ENCODE assay signal across 17 cellular contexts in genomic region chr16:2253293-2253692, GRCh38. TPM values are rescaled to one million over a fixed set of nuclear protein-coding genes. Genes with fewer than 3 reads are reported as not detected.
DNase-seq lines count a peak whose midpoint lies in the region; ATAC-seq and TF ChIP-seq lines count a peak whose summit lies in the region.
"Had no signal": no experiment of that assay in that cellular context is flagged by ENCODE, and none has a peak within 500 bp of the region (broad histone marks: within the 10 kb centered on the region; RNA-seq: fewer than 3 reads in every experiment).

No MANE protein-coding gene starts in this region.

- no peaks in the 10 kb centered on the region for H3K9me3 Mint-ChIP-seq in activated CD4-positive, alpha-beta memory T cell treated with anti-CD3 and anti-CD28 coated beads for 36 hours
- H3K9me3 Mint-ChIP-seq in activated CD4-positive, alpha-beta memory T cell treated with anti-CD3 and anti-CD28 coated beads, Interleukin-2, amount 10 ng/mL, durations not matched to agents 7 days and 5 days = no peaks in the 10 kb centered on the region
- no peaks in the 10 kb centered on the region for H3K9me3 Mint-ChIP-seq in effector memory CD8-positive, alpha-beta T cell
- H3K9me3 Mint-ChIP-seq in progenitor cell of endocrine pancreas (ENCODE audit: low read depth) = no peaks in the 10 kb centered on the region

- no peak overlapping the region for H3K4ac ChIP-seq in trophoblast cell (ENCODE audit: low read depth, low read length)

- H3K4me3 ChIP-seq in OCI-LY7 (ENCODE audit: low read depth, low read length, poor library complexity, severe bottlenecking) (no peak overlapping the region), trophoblast cell (ENCODE audit: low read depth, low read length) (no peak overlapping the region)
- H3K4me3 ChIP-seq: left ventricle myocardium inferior, right lobe of liver, vagina had no signal

- peaks cover 81% of the 10 kb centered on the region for H3K36me3 ChIP-seq in OCI-LY7 (ENCODE audit: insufficient read depth, low read length)
- peaks cover 57 to 58% of the 10 kb centered on the region in 2 experiments for H3K36me3 ChIP-seq in trophoblast cell (ENCODE audit: control insufficient read depth in 1 of 2, insufficient read depth in 2 of 2, low read length in 2 of 2)

- no peak overlapping the region for H2BK5ac ChIP-seq in trophoblast cell (ENCODE audit: low read depth, low read length, poor library complexity)

- no peak overlapping the region for H3K23ac ChIP-seq in trophoblast cell (ENCODE audit: low read length)

- no peak overlapping the region for H4K91ac ChIP-seq in trophoblast cell (ENCODE audit: low read depth, low read length)

- H2AFZ ChIP-seq in OCI-LY7 (ENCODE audit: low read length) (no peak overlapping the region), trophoblast cell (ENCODE audit: insufficient read depth, low read length, poor library complexity) (no peak overlapping the region)

- H4K12ac ChIP-seq in trophoblast cell (ENCODE audit: low read depth, low read length) = no peak overlapping the region

- H3K4me1 Mint-ChIP-seq in activated CD4-positive, alpha-beta memory T cell treated with anti-CD3 and anti-CD28 coated beads for 36 hours (ENCODE audit: low read depth) = peaks cover 10% of the 10 kb centered on the region
- H3K4me1 Mint-ChIP-seq in activated CD4-positive, alpha-beta memory T cell treated with anti-CD3 and anti-CD28 coated beads, Interleukin-2, amount 10 ng/mL, durations not matched to agents 7 days and 5 days = peaks cover 21% of the 10 kb centered on the region
- H3K4me1 Mint-ChIP-seq in effector memory CD8-positive, alpha-beta T cell (ENCODE audit: low read depth in 2 of 2) = peaks cover 2 to 4% of the 10 kb centered on the region in 2 donors
- peaks cover 7% of the 10 kb centered on the region for H3K4me1 Mint-ChIP-seq in progenitor cell of endocrine pancreas (ENCODE audit: low read depth)

- WGBS in trophoblast cell (ENCODE audit: extremely low coverage, insufficient coverage, insufficient read length) = no CpG with 5 or more reads among the region's 11 CpGs

- H3K9me3 ChIP-seq in OCI-LY7 (ENCODE audit: low read length) (no peaks in the 10 kb centered on the region), trophoblast cell (ENCODE audit: insufficient read depth, low read depth, low read length) (peaks cover 1% of the 10 kb centered on the region)
- H3K9me3 ChIP-seq: left ventricle myocardium inferior, right lobe of liver, vagina had no signal

- H4K8ac ChIP-seq in trophoblast cell (ENCODE audit: low read depth, low read length) = no peak overlapping the region

- H4K20me1 ChIP-seq in OCI-LY7 (ENCODE audit: insufficient read depth, low read length) = 0 out of 2 replicates have a peak, but pooled peaks cover 3% of the 10 kb centered on the region

- H3K4me2 ChIP-seq in OCI-LY7 (ENCODE audit: low read length) = no peak overlapping the region
- no peak overlapping the region for H3K4me2 ChIP-seq in trophoblast cell (ENCODE audit: low read length)

- DNase-seq in activated CD4-positive, alpha-beta memory T cell treated with anti-CD3 and anti-CD28 coated beads for 36 hours = no peak
- no peak for DNase-seq in activated CD4-positive, alpha-beta memory T cell treated with anti-CD3 and anti-CD28 coated beads, Interleukin-2, amount 10 ng/mL, durations not matched to agents 7 days and 5 days
- DNase-seq in OCI-LY7 (ENCODE audit: low spot score) (no peak), progenitor cell of endocrine pancreas (ENCODE audit: low spot score, unreplicated experiment) (no peak), KBM-7 (no peak), sciatic nerve (ENCODE audit: low spot score) (no peak), trophoblast cell (no peak)
- DNase-seq in effector memory CD8-positive, alpha-beta T cell = no peak
- DNase-seq: activated CD4-positive, CD25-positive, alpha-beta regulatory T cell; activated T-cell treated with anti-CD3 and anti-CD28 coated beads, Interleukin-2, amount 50 U/mL, for 48 hours; effector CD4-positive, alpha-beta T cell; left ventricle myocardium inferior; NCI-H1048; NCI-H510A; stimulated activated CD4-positive, alpha-beta T cell treated with anti-CD3 and anti-CD28 coated beads, Interleukin-4, amount 100 ng/mL, for 24 hours had no signal

- H2BK12ac ChIP-seq in trophoblast cell (ENCODE audit: low read length) = no peak overlapping the region

- POLR2A ChIA-PET in activated CD4-positive, alpha-beta memory T cell treated with anti-CD3 and anti-CD28 coated beads for 36 hours (lab: Charles Lee) = interaction anchor here (0.8 to 2.2 kb wide), 3 partner anchors 29 to 48 kb away, joined by 3 to 6 read pairs (median 3); partner anchors contain the start of gene MLST8
- POLR2A ChIA-PET in activated CD4-positive, alpha-beta memory T cell treated with anti-CD3 and anti-CD28 coated beads, Interleukin-2, amount 10 ng/mL, durations not matched to agents 7 days and 5 days (lab: Charles Lee) = interaction anchor here (0.7 to 5.4 kb wide), 6 partner anchors 11 to 660 kb away, joined by 3 to 43 read pairs (median 10); partner anchors contain the start of genes RNPS1 and TRAF7
- POLR2A ChIA-PET in OCI-LY7 (lab: Charles Lee) = interaction anchor here (0.5 kb wide), 1 partner anchor 231 kb away, joined by 5 read pairs; no protein-coding TSS in a partner anchor

- intact Hi-C loops in activated CD4-positive, alpha-beta memory T cell treated with anti-CD3 and anti-CD28 coated beads for 36 hours (cut with micrococcal nuclease) = loop anchor here (5.0 kb wide), 1 partner anchor 46 kb away; the partner anchor contains the start of gene MLST8
- intact Hi-C loops in OCI-LY7 (cut with micrococcal nuclease; ENCODE audit: unreplicated experiment) = no loop called here
- intact Hi-C loops in sciatic nerve (cut with DNase I) = loop anchor here (1.0 kb wide), 1 partner anchor 233 kb away; no protein-coding TSS in a partner anchor

- H3K27me3 Mint-ChIP-seq in activated CD4-positive, alpha-beta memory T cell treated with anti-CD3 and anti-CD28 coated beads for 36 hours = no peaks in the 10 kb centered on the region
- H3K27me3 Mint-ChIP-seq in activated CD4-positive, alpha-beta memory T cell treated with anti-CD3 and anti-CD28 coated beads, Interleukin-2, amount 10 ng/mL, durations not matched to agents 7 days and 5 days = no peaks in the 10 kb centered on the region
- no peaks in the 10 kb centered on the region for H3K27me3 Mint-ChIP-seq in effector memory CD8-positive, alpha-beta T cell
- no peaks in the 10 kb centered on the region for H3K27me3 Mint-ChIP-seq in progenitor cell of endocrine pancreas

- H3K36me3 Mint-ChIP-seq in activated CD4-positive, alpha-beta memory T cell treated with anti-CD3 and anti-CD28 coated beads for 36 hours = peaks cover 43% of the 10 kb centered on the region
- H3K36me3 Mint-ChIP-seq in activated CD4-positive, alpha-beta memory T cell treated with anti-CD3 and anti-CD28 coated beads, Interleukin-2, amount 10 ng/mL, durations not matched to agents 7 days and 5 days (ENCODE audit: low read depth) = peaks cover 46% of the 10 kb centered on the region
- peaks cover 82% of the 10 kb centered on the region for H3K36me3 Mint-ChIP-seq in effector memory CD8-positive, alpha-beta T cell (ENCODE audit: insufficient read depth)
- peaks cover 23% of the 10 kb centered on the region for H3K36me3 Mint-ChIP-seq in progenitor cell of endocrine pancreas (ENCODE audit: insufficient read depth)

- H3K27me3 ChIP-seq in trophoblast cell (ENCODE audit: insufficient read depth, low read length) = no peaks in the 10 kb centered on the region
- H3K27me3 ChIP-seq: right lobe of liver, vagina had no signal

- peaks cover 6% of the 10 kb centered on the region for H3K79me1 ChIP-seq in trophoblast cell (ENCODE audit: low read length)

- TSS peak; percentile 63 for BruUV-seq in OCI-LY7 (replicated peaks; lab: Mats Ljungman, UMichigan)

- H3K18ac ChIP-seq in trophoblast cell (ENCODE audit: low read length) = no peak overlapping the region

- ATAC-seq in effector memory CD8-positive, alpha-beta T cell (replicated peaks) = no peak
- no peak for ATAC-seq in sciatic nerve

- peak overlapping the region; percentile 58 for H3K27ac Mint-ChIP-seq in activated CD4-positive, alpha-beta memory T cell treated with anti-CD3 and anti-CD28 coated beads for 36 hours
- no peak overlapping the region for H3K27ac Mint-ChIP-seq in activated CD4-positive, alpha-beta memory T cell treated with anti-CD3 and anti-CD28 coated beads, Interleukin-2, amount 10 ng/mL, durations not matched to agents 7 days and 5 days
- peak overlapping the region; percentile 49 to 75 for H3K27ac Mint-ChIP-seq in effector memory CD8-positive, alpha-beta T cell
- peak overlapping the region; percentile 69 for H3K27ac Mint-ChIP-seq in progenitor cell of endocrine pancreas

- H3K14ac ChIP-seq in trophoblast cell (ENCODE audit: low read length) = no peak overlapping the region

- peaks cover 17% of the 10 kb centered on the region for H3K4me1 ChIP-seq in OCI-LY7 (ENCODE audit: insufficient read depth, low read length, poor library complexity, severe bottlenecking)
- peaks cover 7 to 9% of the 10 kb centered on the region in 2 experiments for H3K4me1 ChIP-seq in trophoblast cell (ENCODE audit: control insufficient read depth in 1 of 2, insufficient read depth in 2 of 2, low read length in 2 of 2)

- no peak overlapping the region for H2AK5ac ChIP-seq in trophoblast cell (ENCODE audit: low read length)

- CTCF ChIA-PET in activated CD4-positive, alpha-beta memory T cell treated with anti-CD3 and anti-CD28 coated beads for 36 hours (lab: Charles Lee) = interaction anchor here (4.0 kb wide), 1 partner anchor 58 kb away, joined by 31 read pairs; the partner anchor contains the start of gene CASKIN1
- CTCF ChIA-PET in activated CD4-positive, alpha-beta memory T cell treated with anti-CD3 and anti-CD28 coated beads, Interleukin-2, amount 10 ng/mL, durations not matched to agents 7 days and 5 days (lab: Charles Lee) = interaction anchor here (2.7 kb wide), 1 partner anchor 58 kb away, joined by 15 read pairs; no protein-coding TSS in a partner anchor
- CTCF ChIA-PET in OCI-LY7 (lab: Charles Lee; ENCODE audit: unreplicated experiment) = no interaction called here

- H2BK120ac ChIP-seq in trophoblast cell (ENCODE audit: insufficient read depth, low read length, poor library complexity) = no peak overlapping the region

- H3K27ac ChIP-seq in OCI-LY7 (ENCODE audit: low read depth, low read length, poor library complexity, severe bottlenecking) = no peak overlapping the region
- H3K27ac ChIP-seq in trophoblast cell (ENCODE audit: low read depth, low read length) = no peak overlapping the region
- H3K27ac ChIP-seq: vagina had no signal

- H3K9ac ChIP-seq in trophoblast cell (ENCODE audit: low read length) = no peak overlapping the region

- H3K9me2 ChIP-seq in OCI-LY7 (ENCODE audit: insufficient read depth, low read length) = no peaks in the 10 kb centered on the region

- in situ Hi-C loops in KBM-7 (cut with MboI; ENCODE audit: low pct_unique_long_range_greater_than_20kb, low sequenced_read_pairs) = no loop called here

- TF ChIP-seq CTCF in OCI-LY7 (conservative IDR thresholded peaks at IDR 0.05; ENCODE audit: low read length) (no peak), progenitor cell of endocrine pancreas (IDR thresholded peaks at IDR 0.05; ENCODE audit: unreplicated experiment) (no peak)

- no peak overlapping the region for H3K4me3 Mint-ChIP-seq in activated CD4-positive, alpha-beta memory T cell treated with anti-CD3 and anti-CD28 coated beads for 36 hours
- no peak overlapping the region for H3K4me3 Mint-ChIP-seq in activated CD4-positive, alpha-beta memory T cell treated with anti-CD3 and anti-CD28 coated beads, Interleukin-2, amount 10 ng/mL, durations not matched to agents 7 days and 5 days
- H3K4me3 Mint-ChIP-seq in effector memory CD8-positive, alpha-beta T cell = no peak overlapping the region
- no peak overlapping the region for H3K4me3 Mint-ChIP-seq in progenitor cell of endocrine pancreas (ENCODE audit: low read depth)

- H3K79me2 ChIP-seq in OCI-LY7 (ENCODE audit: insufficient read depth, low read depth, low read length) (peaks cover 28% of the 10 kb centered on the region), trophoblast cell (ENCODE audit: control insufficient read depth, insufficient read depth, low read length, poor library complexity) (peaks cover 5% of the 10 kb centered on the region)

RNA-seq across cellular contexts. Expression of gene ECI1, which starts 1.9 kb away (rescaled TPM):
- 10 to 100 TPM; 50.7 to 52.5 TPM for total RNA-seq in activated CD4-positive, alpha-beta memory T cell treated with anti-CD3 and anti-CD28 coated beads for 36 hours
- 10 to 100 TPM; 43.0 to 44.8 TPM for total RNA-seq in activated CD4-positive, alpha-beta memory T cell treated with anti-CD3 and anti-CD28 coated beads, Interleukin-2, amount 10 ng/mL, durations not matched to agents 7 days and 5 days
- 66.6 and 80.0 TPM in 2 replicates for total RNA-seq in OCI-LY7 (2014; rRNA removed; shearing (Covaris generic))
- total RNA-seq in OCI-LY7 (2022) (74.5 and 87.5 TPM in 2 replicates), progenitor cell of endocrine pancreas (69.2 and 72.6 TPM in 2 replicates), sciatic nerve (37.6 TPM)
- polyA plus RNA-seq in trophoblast cell (2013) = 41.1 and 43.5 TPM in 2 replicates

RNA-seq across cellular contexts. Expression of gene RNPS1, which starts 14.6 kb away (rescaled TPM):
- total RNA-seq in activated CD4-positive, alpha-beta memory T cell treated with anti-CD3 and anti-CD28 coated beads for 36 hours = 100 to 1,000 TPM; 292 to 294 TPM
- total RNA-seq in activated CD4-positive, alpha-beta memory T cell treated with anti-CD3 and anti-CD28 coated beads, Interleukin-2, amount 10 ng/mL, durations not matched to agents 7 days and 5 days = 100 to 1,000 TPM; 218 to 222 TPM
- total RNA-seq in OCI-LY7 (2014; rRNA removed; shearing (Covaris generic)) = 211 and 225 TPM in 2 replicates
- 323 and 339 TPM in 2 replicates for total RNA-seq in OCI-LY7 (2022)
- total RNA-seq in progenitor cell of endocrine pancreas = 231 and 237 TPM in 2 replicates
- total RNA-seq in sciatic nerve = 103 TPM
- 189 TPM in 2 replicates for polyA plus RNA-seq in trophoblast cell (2013)

RNA-seq across cellular contexts. Expression of gene DNASE1L2, which starts 17.0 kb away (rescaled TPM):
- under 1 TPM; 0.63 to 0.67 TPM for total RNA-seq in activated CD4-positive, alpha-beta memory T cell treated with anti-CD3 and anti-CD28 coated beads for 36 hours
- total RNA-seq in activated CD4-positive, alpha-beta memory T cell treated with anti-CD3 and anti-CD28 coated beads, Interleukin-2, amount 10 ng/mL, durations not matched to agents 7 days and 5 days = 1 to 10 TPM; 2.0 to 2.3 TPM
- total RNA-seq in OCI-LY7 (2014; rRNA removed; shearing (Covaris generic)) = 6.6 and 6.9 TPM in 2 replicates
- total RNA-seq in OCI-LY7 (2022) (8.4 and 9.8 TPM in 2 replicates), progenitor cell of endocrine pancreas (1.7 and 2.1 TPM in 2 replicates), sciatic nerve (1.6 TPM)
- polyA plus RNA-seq in trophoblast cell (2013) = 0.31 and 0.41 TPM in 2 replicates

RNA-seq across cellular contexts. Expression of gene E4F1, which starts 29.9 kb away (rescaled TPM):
- total RNA-seq in activated CD4-positive, alpha-beta memory T cell treated with anti-CD3 and anti-CD28 coated beads for 36 hours = 10 to 100 TPM; 19.3 to 19.6 TPM
- total RNA-seq in activated CD4-positive, alpha-beta memory T cell treated with anti-CD3 and anti-CD28 coated beads, Interleukin-2, amount 10 ng/mL, durations not matched to agents 7 days and 5 days = 10 to 100 TPM; 26.3 to 29.4 TPM
- total RNA-seq in OCI-LY7 (2014; rRNA removed; shearing (Covaris generic)) = 43.1 and 59.6 TPM in 2 replicates
- 35.3 and 42.3 TPM in 2 replicates for total RNA-seq in OCI-LY7 (2022)
- 30.9 and 33.7 TPM in 2 replicates for total RNA-seq in progenitor cell of endocrine pancreas
- total RNA-seq in sciatic nerve = 22.3 TPM
- polyA plus RNA-seq in trophoblast cell (2013) = 11.3 and 12.5 TPM in 2 replicates

RNA-seq across cellular contexts. Expression of gene PGP, which starts 38.7 kb away (rescaled TPM):
- total RNA-seq in activated CD4-positive, alpha-beta memory T cell treated with anti-CD3 and anti-CD28 coated beads for 36 hours = 10 to 100 TPM; 19.3 to 19.5 TPM
- 10 to 100 TPM; 17.9 to 19.2 TPM for total RNA-seq in activated CD4-positive, alpha-beta memory T cell treated with anti-CD3 and anti-CD28 coated beads, Interleukin-2, amount 10 ng/mL, durations not matched to agents 7 days and 5 days
- 44.2 TPM in 2 replicates for total RNA-seq in OCI-LY7 (2014; rRNA removed; shearing (Covaris generic))
- total RNA-seq in OCI-LY7 (2022) (37.0 and 37.9 TPM in 2 replicates), progenitor cell of endocrine pancreas (28.5 and 30.6 TPM in 2 replicates), sciatic nerve (11.8 TPM)
- 36.6 and 37.5 TPM in 2 replicates for polyA plus RNA-seq in trophoblast cell (2013)
